ENCODE assay signal across 18 cellular contexts in genomic region chrX:41095174-41095573, GRCh38. TPM values are rescaled to one million over a fixed set of nuclear protein-coding genes. Genes with fewer than 3 reads are reported as not detected.
DNase-seq lines count a peak whose midpoint lies in the region; ATAC-seq and TF ChIP-seq lines count a peak whose summit lies in the region.
"Had no signal": no experiment of that assay in that cellular context is flagged by ENCODE, and none has a peak within 500 bp of the region (broad histone marks: within the 10 kb centered on the region; RNA-seq: fewer than 3 reads in every experiment).

No MANE protein-coding gene starts in this region.

- H3K9ac ChIP-seq in OCI-LY3 (ENCODE audit: low read length) = no peak overlapping the region

- CTCF ChIA-PET in activated CD4-positive, alpha-beta memory T cell treated with anti-CD3 and anti-CD28 coated beads for 36 hours (lab: Charles Lee) = no interaction called here
- CTCF ChIA-PET in activated CD4-positive, alpha-beta memory T cell treated with anti-CD3 and anti-CD28 coated beads, Interleukin-2, amount 10 ng/mL, durations not matched to agents 7 days and 5 days (lab: Charles Lee) = interaction anchor here (0.6 kb wide), 1 partner anchor 1064 kb away, joined by 4 read pairs; no protein-coding TSS in a partner anchor
- CTCF ChIA-PET in OCI-LY7 (lab: Charles Lee; ENCODE audit: unreplicated experiment) = no interaction called here

- TF ChIP-seq CTCF in OCI-LY3 (IDR thresholded peaks at IDR 0.05; ENCODE audit: low read depth, low read length) (no peak), neutrophil (IDR thresholded peaks at IDR 0.05) (no peak), OCI-LY7 (conservative IDR thresholded peaks at IDR 0.05; ENCODE audit: low read length) (no peak)

- H2AFZ ChIP-seq in OCI-LY3 (ENCODE audit: low read depth, low read length) (no peak overlapping the region), OCI-LY7 (ENCODE audit: low read length) (no peak overlapping the region)

- H3K4me3 Mint-ChIP-seq in activated CD4-positive, alpha-beta memory T cell treated with anti-CD3 and anti-CD28 coated beads for 36 hours = no peak overlapping the region
- H3K4me3 Mint-ChIP-seq in activated CD4-positive, alpha-beta memory T cell treated with anti-CD3 and anti-CD28 coated beads, Interleukin-2, amount 10 ng/mL, durations not matched to agents 7 days and 5 days = no peak overlapping the region
- H3K4me3 Mint-ChIP-seq in effector memory CD8-positive, alpha-beta T cell = peak overlapping the region; percentile 49 to 58
- H3K4me3 Mint-ChIP-seq: CD14-positive monocyte had no signal

- no peak for DNase-seq in activated CD4-positive, alpha-beta memory T cell treated with anti-CD3 and anti-CD28 coated beads for 36 hours
- no peak for DNase-seq in activated CD4-positive, alpha-beta memory T cell treated with anti-CD3 and anti-CD28 coated beads, Interleukin-2, amount 10 ng/mL, durations not matched to agents 7 days and 5 days
- no peak for DNase-seq in effector memory CD8-positive, alpha-beta T cell
- DNase-seq in OCI-LY7 (ENCODE audit: low spot score) = no peak
- no peak for DNase-seq in activated CD8-positive, alpha-beta memory T cell treated with anti-CD3 and anti-CD28 coated beads, Interleukin-2, amount 50 U/mL, for 4 hours
- DNase-seq: activated naive CD4-positive, alpha-beta T cell treated with Interleukin-2 at 50 U/mL for 16 hours; lower lobe of right lung; NCI-H1694 treated with DMSO at 0.1 percent for 48 hours; NCI-H446 treated with DMSO at 0.1 percent for 48 hours; SIG-M5; sigmoid colon; stimulated activated CD4-positive, alpha-beta T cell treated with anti-CD3 and anti-CD28 coated beads, Interleukin-4, amount 100 ng/mL, for 1 hour; T-helper 9 cell had no signal

- H4K20me1 ChIP-seq in OCI-LY3 (ENCODE audit: insufficient read depth, low read length) = peaks cover 100% of the 10 kb centered on the region
- H4K20me1 ChIP-seq in OCI-LY7 (ENCODE audit: insufficient read depth, low read length) = peaks cover 24% of the 10 kb centered on the region

- peaks cover 2% of the 10 kb centered on the region for H3K36me3 Mint-ChIP-seq in activated CD4-positive, alpha-beta memory T cell treated with anti-CD3 and anti-CD28 coated beads for 36 hours
- peaks cover 11% of the 10 kb centered on the region for H3K36me3 Mint-ChIP-seq in activated CD4-positive, alpha-beta memory T cell treated with anti-CD3 and anti-CD28 coated beads, Interleukin-2, amount 10 ng/mL, durations not matched to agents 7 days and 5 days (ENCODE audit: low read depth)
- H3K36me3 Mint-ChIP-seq in effector memory CD8-positive, alpha-beta T cell (ENCODE audit: insufficient read depth) = peaks cover 7% of the 10 kb centered on the region

- H3K79me2 ChIP-seq in OCI-LY3 (ENCODE audit: low read length) (peaks cover 100% of the 10 kb centered on the region), OCI-LY7 (ENCODE audit: insufficient read depth, low read depth, low read length) (peaks cover 100% of the 10 kb centered on the region)

- no TSS peak for BruUV-seq in OCI-LY7 (replicated peaks; lab: Mats Ljungman, UMichigan)

- H3K27ac ChIP-seq in OCI-LY3 (ENCODE audit: low read length) (no peak overlapping the region), neutrophil (peak overlapping the region; percentile 52), OCI-LY7 (ENCODE audit: low read depth, low read length, poor library complexity, severe bottlenecking) (no peak overlapping the region)
- H3K27ac ChIP-seq: lower lobe of right lung, sigmoid colon, tibial nerve had no signal

- peaks cover 67% of the 10 kb centered on the region for H3K4me1 Mint-ChIP-seq in activated CD4-positive, alpha-beta memory T cell treated with anti-CD3 and anti-CD28 coated beads for 36 hours (ENCODE audit: low read depth)
- peaks cover 45% of the 10 kb centered on the region for H3K4me1 Mint-ChIP-seq in activated CD4-positive, alpha-beta memory T cell treated with anti-CD3 and anti-CD28 coated beads, Interleukin-2, amount 10 ng/mL, durations not matched to agents 7 days and 5 days
- peaks cover 42 to 46% of the 10 kb centered on the region in 2 donors for H3K4me1 Mint-ChIP-seq in effector memory CD8-positive, alpha-beta T cell (ENCODE audit: low read depth in 2 of 2)

- no peaks in the 10 kb centered on the region for H3K9me2 ChIP-seq in OCI-LY7 (ENCODE audit: insufficient read depth, low read length)

- no peak overlapping the region for H3K4me3 ChIP-seq in OCI-LY3 (ENCODE audit: low read length)
- H3K4me3 ChIP-seq in neutrophil (ENCODE audit: low read depth in 1 of 2, low read length in 1 of 2) = no peak overlapping the region
- H3K4me3 ChIP-seq in OCI-LY7 (ENCODE audit: low read depth, low read length, poor library complexity, severe bottlenecking) = no peak overlapping the region
- H3K4me3 ChIP-seq: lower lobe of right lung, sigmoid colon, tibial nerve had no signal

- POLR2A ChIA-PET in activated CD4-positive, alpha-beta memory T cell treated with anti-CD3 and anti-CD28 coated beads for 36 hours (lab: Charles Lee) = no interaction called here
- POLR2A ChIA-PET in activated CD4-positive, alpha-beta memory T cell treated with anti-CD3 and anti-CD28 coated beads, Interleukin-2, amount 10 ng/mL, durations not matched to agents 7 days and 5 days (lab: Charles Lee) = no interaction called here
- POLR2A ChIA-PET in OCI-LY7 (lab: Charles Lee) = no interaction called here

- H3K9me3 Mint-ChIP-seq in activated CD4-positive, alpha-beta memory T cell treated with anti-CD3 and anti-CD28 coated beads for 36 hours = no peaks in the 10 kb centered on the region
- no peaks in the 10 kb centered on the region for H3K9me3 Mint-ChIP-seq in activated CD4-positive, alpha-beta memory T cell treated with anti-CD3 and anti-CD28 coated beads, Interleukin-2, amount 10 ng/mL, durations not matched to agents 7 days and 5 days
- H3K9me3 Mint-ChIP-seq in effector memory CD8-positive, alpha-beta T cell = no peaks in the 10 kb centered on the region

- H3K36me3 ChIP-seq in OCI-LY3 (replicated peaks; ENCODE audit: low read depth, low read length) = peaks cover 4% of the 10 kb centered on the region
- H3K36me3 ChIP-seq in neutrophil = no peaks in the 10 kb centered on the region
- peaks cover 61% of the 10 kb centered on the region for H3K36me3 ChIP-seq in OCI-LY7 (ENCODE audit: insufficient read depth, low read length)
- H3K36me3 ChIP-seq: lower lobe of right lung, sigmoid colon, tibial nerve had no signal

- H3K27me3 ChIP-seq in OCI-LY3 (ENCODE audit: low read depth, low read length) = no peaks in the 10 kb centered on the region
- no peaks in the 10 kb centered on the region for H3K27me3 ChIP-seq in neutrophil
- H3K27me3 ChIP-seq: sigmoid colon, tibial nerve had no signal

- H3K4me1 ChIP-seq in OCI-LY3 (ENCODE audit: low read length) (peaks cover 24% of the 10 kb centered on the region), neutrophil (ENCODE audit: control insufficient read depth in 1 of 2, insufficient read depth in 1 of 2, low read depth in 1 of 2, low read length in 1 of 2) (peaks cover 23 to 29% of the 10 kb centered on the region in 2 experiments), OCI-LY7 (ENCODE audit: insufficient read depth, low read length, poor library complexity, severe bottlenecking) (peaks cover 17% of the 10 kb centered on the region)

- intact Hi-C loops in activated CD4-positive, alpha-beta memory T cell treated with anti-CD3 and anti-CD28 coated beads for 36 hours (cut with micrococcal nuclease) = no loop called here
- intact Hi-C loops in OCI-LY7 (cut with micrococcal nuclease; ENCODE audit: unreplicated experiment) = no loop called here

- H3K27me3 Mint-ChIP-seq in activated CD4-positive, alpha-beta memory T cell treated with anti-CD3 and anti-CD28 coated beads for 36 hours = no peaks in the 10 kb centered on the region
- H3K27me3 Mint-ChIP-seq in activated CD4-positive, alpha-beta memory T cell treated with anti-CD3 and anti-CD28 coated beads, Interleukin-2, amount 10 ng/mL, durations not matched to agents 7 days and 5 days = no peaks in the 10 kb centered on the region
- no peaks in the 10 kb centered on the region for H3K27me3 Mint-ChIP-seq in effector memory CD8-positive, alpha-beta T cell

- H3K27ac Mint-ChIP-seq in activated CD4-positive, alpha-beta memory T cell treated with anti-CD3 and anti-CD28 coated beads for 36 hours = peak overlapping the region; percentile 6
- no peak overlapping the region for H3K27ac Mint-ChIP-seq in activated CD4-positive, alpha-beta memory T cell treated with anti-CD3 and anti-CD28 coated beads, Interleukin-2, amount 10 ng/mL, durations not matched to agents 7 days and 5 days
- H3K27ac Mint-ChIP-seq in effector memory CD8-positive, alpha-beta T cell = peak overlapping the region in 1 of 2 donors; percentile 5

- no peaks in the 10 kb centered on the region for H3K9me3 ChIP-seq in OCI-LY3 (ENCODE audit: insufficient read depth, low read length)
- H3K9me3 ChIP-seq in neutrophil = no peaks in the 10 kb centered on the region
- H3K9me3 ChIP-seq in OCI-LY7 (ENCODE audit: low read length) = no peaks in the 10 kb centered on the region
- H3K9me3 ChIP-seq: lower lobe of right lung, sigmoid colon, tibial nerve had no signal

- peak overlapping the region; percentile 20; the same call in 1 of the 2 replicates for H3K4me2 ChIP-seq in OCI-LY3 (ENCODE audit: low read length)
- no peak overlapping the region for H3K4me2 ChIP-seq in OCI-LY7 (ENCODE audit: low read length)

- no peak for ATAC-seq in effector memory CD8-positive, alpha-beta T cell (replicated peaks)
- ATAC-seq in HG03196 (IDR thresholded peaks at IDR 0.05; ENCODE audit: unreplicated experiment) = no peak

RNA-seq across cellular contexts. Expression of gene USP9X, which starts 9.9 kb away (rescaled TPM):
- 10 to 100 TPM; 55.8 to 57.5 TPM for total RNA-seq in activated CD4-positive, alpha-beta memory T cell treated with anti-CD3 and anti-CD28 coated beads for 36 hours
- 10 to 100 TPM; 43.9 to 45.9 TPM for total RNA-seq in activated CD4-positive, alpha-beta memory T cell treated with anti-CD3 and anti-CD28 coated beads, Interleukin-2, amount 10 ng/mL, durations not matched to agents 7 days and 5 days
- 32.2 and 38.0 TPM in 2 replicates for total RNA-seq in OCI-LY7 (2014; rRNA removed; shearing (Covaris generic))
- total RNA-seq in OCI-LY7 (2022) = 58.5 and 67.9 TPM in 2 replicates

Comparison
In these comparisons a context has a peak if more than half of its experiments do, and no peak if none do; other contexts are left out.
1. H3K4me3 Mint-ChIP-seq: peak in effector memory CD8-positive, alpha-beta T cell (2 of 2); none in activated CD4-positive, alpha-beta memory T cell treated with anti-CD3 and anti-CD28 coated beads for 36 hours (single experiment) and activated CD4-positive, alpha-beta memory T cell treated with anti-CD3 and anti-CD28 coated beads, Interleukin-2, amount 10 ng/mL, durations not matched to agents 7 days and 5 days (single experiment).